Comparison of ENCODE assay signal across 8 cellular contexts in the genomic region with DNA sequence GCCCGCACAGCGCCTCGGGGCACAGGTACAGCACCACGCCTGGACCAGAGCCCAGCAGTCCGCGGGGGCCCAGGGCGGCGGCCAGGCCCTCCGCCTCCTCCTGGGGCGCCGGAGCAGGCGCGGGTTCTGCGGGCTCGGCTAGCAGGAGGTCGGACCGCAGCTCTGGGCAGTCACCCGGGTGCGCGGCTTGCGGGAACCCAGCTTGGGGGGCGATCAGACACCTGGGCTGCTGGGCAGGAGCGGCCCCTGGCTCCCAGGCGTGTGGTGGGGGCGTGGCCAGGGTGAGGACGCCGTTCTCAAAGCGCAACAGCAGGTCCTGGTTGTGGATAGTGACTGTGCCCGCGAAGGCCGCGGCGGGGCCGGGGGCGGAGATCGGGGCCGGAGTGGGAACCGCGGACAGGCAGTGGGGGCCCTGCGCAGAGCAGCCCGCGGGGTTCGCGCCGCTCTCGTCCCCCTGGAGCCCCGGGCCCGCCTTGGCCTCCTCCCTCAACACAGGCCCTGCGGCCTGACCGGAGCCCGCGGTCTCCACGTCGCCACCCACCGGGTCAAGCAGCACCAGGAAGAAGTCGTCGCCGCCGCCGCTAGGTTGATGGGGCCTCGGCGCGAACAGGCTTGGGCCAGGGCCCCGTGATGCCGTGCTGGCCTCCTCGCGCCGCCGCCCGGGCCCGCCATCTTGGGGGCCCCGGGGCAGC. TPM values are rescaled to one million over a fixed set of nuclear protein-coding genes. Genes with fewer than 3 reads are reported as not detected.
A peak's percentile ranks its signal among the peaks of the same experiment; 100 is the strongest.
DNase-seq lines count a peak whose midpoint lies in the region; ATAC-seq, FAIRE-seq and TF ChIP-seq lines count a peak whose summit lies in the region.
"Not testable (repeated sequence)": the region's sequence is repeated elsewhere in the genome, so short reads cannot be mapped to it uniquely, and the experiment has no call there.

No MANE protein-coding gene starts in this region.

- H3K27ac ChIP-seq in HUES6 (ENCODE audit: low read depth, low read length); astrocyte (ENCODE audit: low read depth, low read length): not testable (repeated sequence)
- peak overlapping the region; percentile 92 to 95 for H3K27ac ChIP-seq in ovary

- H3K9me3 ChIP-seq in HUES6 (ENCODE audit: control insufficient read depth, insufficient read depth, low read depth, low read length); astrocyte (ENCODE audit: insufficient read depth, low read depth, low read length); ovary: not testable (repeated sequence)

- H3K4me1 Mint-ChIP-seq in T-cell: peaks cover 24 to 47% (median 36%) of the 10 kb centered on the region in 3 donors
- H3K4me1 Mint-ChIP-seq in astrocyte (ENCODE audit: low read depth, unreplicated experiment): not testable (repeated sequence)

- not testable (repeated sequence) for H4K20me1 ChIP-seq in astrocyte (ENCODE audit: insufficient read depth, low read length)

- H3K4me1 ChIP-seq in HUES6 (ENCODE audit: control insufficient read depth, insufficient read depth, low read length); astrocyte (ENCODE audit: insufficient read depth, low read length); ovary (ENCODE audit: insufficient read depth): not testable (repeated sequence)

- peak overlapping the region; percentile 50 to 72 (median 62) for H3K4me3 Mint-ChIP-seq in T-cell
- H3K4me3 Mint-ChIP-seq in astrocyte (ENCODE audit: unreplicated experiment): not testable (repeated sequence)

- WGBS in ovary, 3 donors: 24 to 48% (median 44%) methylated on average over 18 to 63 of the region's 72 CpGs

- H2AFZ ChIP-seq in astrocyte (ENCODE audit: low read depth, low read length): not testable (repeated sequence)

- H3K27me3 ChIP-seq in HUES6 (ENCODE audit: control insufficient read depth, insufficient read depth, low read length); astrocyte (ENCODE audit: insufficient read depth, low read length); ovary: not testable (repeated sequence)

- H3K27ac Mint-ChIP-seq in T-cell; astrocyte (ENCODE audit: unreplicated experiment): not testable (repeated sequence)

- not testable (repeated sequence) for H3K27me3 Mint-ChIP-seq in T-cell; astrocyte (ENCODE audit: low read depth, unreplicated experiment)

- peak overlapping the region; percentile 73 for H3K4me2 ChIP-seq in astrocyte (ENCODE audit: low read length)

- FAIRE-seq in astrocyte (lab: Jason Lieb, UNC): peak; percentile 79
- FAIRE-seq in urothelium cell line (lab: Jason Lieb, UNC): peak; percentile 93

- not testable (repeated sequence) for TF ChIP-seq EP300 in ovary (IDR thresholded peaks at IDR 0.05)

- not testable (repeated sequence) for H3K36me3 ChIP-seq in HUES6 (ENCODE audit: control insufficient read depth, insufficient read depth, low read length); astrocyte (ENCODE audit: insufficient read depth, low read length); ovary

- POLR2A ChIA-PET in HEK293T (lab: Yijun Ruan, JAX); T-cell (lab: Charles Lee): not testable (repeated sequence)

- DNase-seq in HEK293T (ENCODE audit: extremely low spot score); astrocyte (ENCODE audit: low read depth): not testable (repeated sequence)
- DNase-seq in T-cell (peak in 15 of 34 experiments; percentile 1 to 41 (median 20)), head of caudate nucleus (peak in 25 of 42 donors; percentile 3 to 61 (median 31)), ovary (peak in 4 of 5 donors; percentile 29 to 58 (median 54)), urothelium cell line (ENCODE audit: low spot score) (peak; percentile 13)

- not testable (repeated sequence) for TF ChIP-seq POLR2A in ovary (IDR thresholded peaks at IDR 0.05)

- H3K4me3 ChIP-seq in HUES6 (ENCODE audit: low read depth, low read length) (peak overlapping the region; percentile 58), astrocyte (ENCODE audit: insufficient read depth, low read depth, low read length) (peak overlapping the region; percentile 17), ovary (peak overlapping the region; percentile 30)

- ATAC-seq in GM18511 (IDR thresholded peaks at IDR 0.05; ENCODE audit: unreplicated experiment): peak; percentile 82
- peak; percentile 74 to 86 (median 83) for ATAC-seq in T-cell (replicated peaks in 1 of 4)

- H3K79me2 ChIP-seq in astrocyte (ENCODE audit: insufficient read depth, low read length): not testable (repeated sequence)

- CTCF ChIA-PET in HEK293T (lab: Yijun Ruan, JAX); T-cell (lab: Charles Lee): not testable (repeated sequence)

- intact Hi-C loops in head of caudate nucleus (cut with DNase I): loop anchor here (10.0 kb wide), 1 partner anchor 315 kb away; a partner anchor contains a TSS
- intact Hi-C loops in ovary (cut with DNase I): loop anchor here in 1 of 4 donors (5.0 kb wide), 1 partner anchor 317 kb away; a partner anchor contains a TSS

- peaks cover 13% of the 10 kb centered on the region for H3K36me3 Mint-ChIP-seq in T-cell
- H3K36me3 Mint-ChIP-seq in astrocyte (ENCODE audit: low read depth, unreplicated experiment): not testable (repeated sequence)

- peak overlapping the region; percentile 78 for H3K9ac ChIP-seq in HUES6 (ENCODE audit: low read length)
- peak overlapping the region; percentile 67 for H3K9ac ChIP-seq in astrocyte (ENCODE audit: low read length)

- TF ChIP-seq CTCF in astrocyte (IDR thresholded peaks at IDR 0.05; ENCODE audit: insufficient read depth, low read depth, low read length); ovary (IDR thresholded peaks at IDR 0.05): not testable (repeated sequence)

- not testable (repeated sequence) for H3K9me3 Mint-ChIP-seq in T-cell; astrocyte (ENCODE audit: unreplicated experiment)

TF ChIP-seq in HEK293T, 16 proteins besides CTCF, POLR2A, EP300 and RAD21:
- peak; percentile 15; the same call in 1 of the 2 replicates for TF ChIP-seq L3MBTL2 (conservative IDR thresholded peaks at IDR 0.05)

RNA-seq across cellular contexts. Expression of a gene that starts 0.5 kb away (rescaled TPM):
- total RNA-seq in T-cell: 10 to 100 TPM in 4 of 5 donors, 1 to 10 TPM in 1; 9.6 to 16.2 (median 12.0) TPM
- 1.6 and 1.8 TPM in 2 replicates for total RNA-seq in astrocyte
- 1 to 10 TPM; 7.0 to 9.1 (median 8.2) TPM for total RNA-seq in ovary
- polyA plus RNA-seq in ovary: 1 to 10 TPM; 2.9 to 3.2 TPM
